ENCODE assay signal across 8 cellular contexts in the genomic region with DNA sequence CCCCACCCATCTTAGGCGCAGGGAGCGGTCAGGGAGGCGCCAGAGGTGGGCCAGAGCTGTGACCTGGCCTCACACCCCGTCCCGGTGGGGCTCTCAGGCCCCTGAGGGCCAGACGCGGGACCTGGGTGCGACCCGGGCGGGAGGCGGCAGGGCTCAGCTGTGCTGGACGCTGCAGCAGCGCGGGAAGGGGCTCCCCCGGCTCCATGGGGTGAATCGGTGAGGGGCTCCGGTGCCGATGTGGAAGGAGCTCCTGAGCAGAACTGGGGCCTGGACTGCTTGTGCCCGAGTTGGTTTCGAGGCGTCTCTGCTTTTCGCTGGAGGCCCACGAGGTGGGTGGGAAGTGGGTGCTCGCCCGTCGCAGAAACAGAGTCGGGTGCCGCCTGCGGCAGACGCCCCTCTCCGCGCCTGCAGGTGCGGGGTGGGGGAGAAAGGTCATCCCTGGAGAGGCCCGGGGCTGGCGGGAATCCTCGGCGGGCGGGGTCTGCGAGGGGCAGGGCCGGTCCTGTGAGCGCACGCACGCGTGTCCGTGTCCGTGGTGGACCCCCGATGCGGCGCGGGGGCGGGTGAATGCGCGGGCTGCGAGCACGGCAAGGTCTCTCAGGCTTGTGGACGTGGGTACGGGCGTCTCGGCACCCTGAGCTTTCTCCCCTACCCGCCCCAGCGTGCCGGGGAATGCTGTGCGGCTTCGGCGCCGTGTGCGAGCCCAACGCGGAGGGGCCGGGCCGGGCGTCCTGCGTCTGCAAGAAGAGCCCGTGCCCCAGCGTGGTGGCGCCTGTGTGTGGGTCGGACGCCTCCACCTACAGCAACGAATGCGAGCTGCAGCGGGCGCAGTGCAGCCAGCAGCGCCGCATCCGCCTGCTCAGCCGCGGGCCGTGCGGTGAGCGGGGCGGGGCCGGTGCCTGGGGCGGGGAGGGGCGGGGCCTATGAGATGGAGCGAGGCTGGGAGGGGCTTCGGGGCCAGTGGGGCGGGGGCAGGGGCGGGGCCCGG. TPM values are rescaled to one million over a fixed set of nuclear protein-coding genes. Genes with fewer than 3 reads are reported as not detected.
DNase-seq lines count a peak whose midpoint lies in the region; ATAC-seq and TF ChIP-seq lines count a peak whose summit lies in the region.

No MANE protein-coding gene starts in this region.

- H3K4me1 ChIP-seq in mammary epithelial cell (ENCODE audit: insufficient read depth, low read length) = peaks cover 6% of the 10 kb centered on the region

- 85% methylated on average over 4 of the region's 99 CpGs for WGBS in mammary epithelial cell (ENCODE audit: low coverage, missing lambda C conversion rate)

- intact Hi-C loops in mammary epithelial cell (cut with micrococcal nuclease) = loop anchor here (2.0 kb wide), 1 partner anchor 15 kb away; no protein-coding TSS in a partner anchor

- no peak overlapping the region for H3K9ac ChIP-seq in mammary epithelial cell (ENCODE audit: insufficient read depth, low read length)

- no peaks in the 10 kb centered on the region for H3K9me3 ChIP-seq in mammary epithelial cell (replicated peaks; ENCODE audit: insufficient read depth, low read length)

- H3K4me2 ChIP-seq in mammary epithelial cell (ENCODE audit: insufficient read depth, low read depth, low read length) = peak overlapping the region; percentile 43

- no peak overlapping the region for H3K4me3 ChIP-seq in mammary epithelial cell (replicated peaks in 1 of 3; ENCODE audit: insufficient read depth in 1 of 3, low read depth in 2 of 3, low read length in 3 of 3)

- CTCF ChIA-PET in mammary epithelial cell (lab: Charles Lee; ENCODE audit: low non-redundant PET) = interaction anchor here (0.7 kb wide), 1 partner anchor 59 kb away, joined by 14 read pairs; no protein-coding TSS in a partner anchor

- DNase-seq in DMS 273 (lab: John Stamatoyannopoulos, UW; ENCODE audit: unreplicated experiment) (peak; percentile 86), DMS 273 treated with DMSO at 0.1 percent for 48 hours (lab: John Stamatoyannopoulos, UW) (no peak), Kasumi-1 (lab: John Stamatoyannopoulos, UW) (peak; percentile 21 to 46), mammary epithelial cell (peak; percentile 61), iris pigment epithelial cell (ENCODE audit: low read depth) (peak; percentile 86)
- peak; percentile 51 to 70 (median 60) for DNase-seq in activated CD4-positive, CD25-positive, alpha-beta regulatory T cell (lab: John Stamatoyannopoulos, UW)
- peak; percentile 53 to 57 for DNase-seq in stimulated activated CD4-positive, alpha-beta T cell treated with anti-CD3 and anti-CD28 coated beads, Interleukin-1b, Interleukin-23, amount 100 ng/mL, for 1 hour (ENCODE audit: low read depth in 2 of 2)

- peaks cover 37% of the 10 kb centered on the region for H4K20me1 ChIP-seq in mammary epithelial cell (ENCODE audit: insufficient read depth, low read length)

- in situ Hi-C loops in mammary epithelial cell (cut with MboI; ENCODE audit: low sequenced_read_pairs in 2 of 2) = no loop called here

- no peak overlapping the region for H3K27ac ChIP-seq in mammary epithelial cell (ENCODE audit: insufficient read depth, low read depth, low read length)

- no peak for TF ChIP-seq CTCF in mammary epithelial cell (conservative IDR thresholded peaks at IDR 0.05 in 1 of 2, IDR thresholded peaks at IDR 0.05 in 1 of 2; ENCODE audit: extremely low read depth in 1 of 2, insufficient read depth in 1 of 2, low read depth in 1 of 2, low read length in 2 of 2)

- peaks cover 12% of the 10 kb centered on the region for H3K36me3 ChIP-seq in mammary epithelial cell (ENCODE audit: insufficient read depth, low read length)

- no peak for ATAC-seq in GM19023 (IDR thresholded peaks at IDR 0.05; ENCODE audit: unreplicated experiment)

- H3K27me3 ChIP-seq in mammary epithelial cell (ENCODE audit: insufficient read depth, low read length) = no peaks in the 10 kb centered on the region

- dilution Hi-C loops in mammary epithelial cell (cut with HindIII; ENCODE audit: low sequenced_read_pairs) = no loop called here

- H3K79me2 ChIP-seq in mammary epithelial cell (ENCODE audit: insufficient read depth, low read length) = peaks cover 82% of the 10 kb centered on the region

- no peak overlapping the region for H2AFZ ChIP-seq in mammary epithelial cell (ENCODE audit: low read depth, low read length)

- no TSS peak for BruUV-seq in mammary epithelial cell (replicated peaks; lab: Mats Ljungman, UMichigan)

RNA-seq across cellular contexts. Expression of a gene that starts 20.4 kb away (rescaled TPM):
- total RNA-seq in mammary epithelial cell = 100 to 1,000 TPM; 313 to 373 TPM
- 117 TPM for polyA plus RNA-seq in mammary epithelial cell
- polyA minus RNA-seq in mammary epithelial cell = 254 TPM

RNA-seq across cellular contexts. Expression of a gene that starts 27.0 kb away (rescaled TPM):
- 10 to 100 TPM in 1 of 2 donors, 1 to 10 TPM in 1; 6.8 to 14.0 TPM for total RNA-seq in mammary epithelial cell
- 11.6 TPM for polyA plus RNA-seq in mammary epithelial cell
- 2.6 TPM for polyA minus RNA-seq in mammary epithelial cell

RNA-seq across cellular contexts. Expression of a gene that starts 33.8 kb away (rescaled TPM):
- under 1 TPM in 1 of 2 donors, not detected in 1; 0.17 TPM for total RNA-seq in mammary epithelial cell
- 0.06 TPM for polyA plus RNA-seq in mammary epithelial cell
- polyA minus RNA-seq in mammary epithelial cell = not detected

RNA-seq across cellular contexts. Expression of a gene that starts 40.4 kb away (rescaled TPM):
- total RNA-seq in mammary epithelial cell = 10 to 100 TPM in 1 of 2 donors, 1 to 10 TPM in 1; 6.4 to 24.7 TPM
- 2.1 TPM for polyA plus RNA-seq in mammary epithelial cell
- polyA minus RNA-seq in mammary epithelial cell = not detected

RNA-seq across cellular contexts. Expression of a gene that starts 58.4 kb away (rescaled TPM):
- not detected for total RNA-seq in mammary epithelial cell
- not detected for polyA plus RNA-seq in mammary epithelial cell
- not detected for polyA minus RNA-seq in mammary epithelial cell
